ENCODE assay signal across 22 cellular contexts in the genomic region with DNA sequence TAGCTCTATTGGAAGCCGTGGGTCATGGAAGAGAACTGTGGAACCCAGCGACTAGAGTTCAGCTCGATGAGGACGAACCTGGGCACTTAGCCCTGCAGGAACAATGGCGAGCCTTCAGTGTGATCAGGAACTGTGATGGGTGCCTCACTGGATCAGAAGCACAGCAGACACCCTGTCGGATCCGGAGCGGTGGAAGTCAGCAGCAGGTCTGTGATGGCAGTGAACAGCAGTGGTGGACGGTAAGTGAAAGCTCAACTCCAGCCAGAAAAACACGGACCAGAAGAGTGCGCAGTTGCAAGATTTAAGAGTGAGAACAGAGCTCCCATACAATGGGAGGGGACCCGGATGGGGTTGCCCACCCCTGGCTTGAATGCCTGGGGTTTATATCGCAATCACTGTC.
"Had no signal": no experiment of that assay in that cellular context is flagged by ENCODE, and none has a peak within 500 bp of the region (broad histone marks: within the 10 kb centered on the region; RNA-seq: fewer than 3 reads in every experiment).

No MANE protein-coding gene starts in this region.

- DNase-seq: effector CD8-positive, alpha-beta T cell; effector memory CD8-positive, alpha-beta T cell; endodermal cell; erythroblast; esophagus squamous epithelium; foreskin fibroblast; foreskin melanocyte; gastrocnemius medialis; glutamatergic neuron; head of caudate nucleus; heart right ventricle; hippocampal formation; left cardiac atrium; left lung; left ventricle myocardium superior; lower lobe of right lung; mesenchymal stem cell; mucosa of descending colon; naive B cell had no signal

- H3K4me1 ChIP-seq: esophagus squamous epithelium, gastrocnemius medialis, heart right ventricle, left lung, lower lobe of right lung had no signal

- H3K9me3 ChIP-seq: esophagus squamous epithelium, gastrocnemius medialis, heart right ventricle, left lung, lower lobe of right lung, mucosa of descending colon had no signal

- H3K27ac ChIP-seq: coronary artery, epithelial cell of prostate, esophagus squamous epithelium, gastrocnemius medialis, heart right ventricle, left lung, lower lobe of right lung had no signal

- ATAC-seq: effector memory CD8-positive, alpha-beta T cell; esophagus mucosa; gastrocnemius medialis; heart right ventricle; left cardiac atrium; left lung; left ventricle myocardium superior; lower lobe of right lung; mucosa of descending colon had no signal

- H3K4me3 ChIP-seq: coronary artery, esophagus squamous epithelium, gastrocnemius medialis, heart right ventricle, left lung, lower lobe of right lung, mucosa of descending colon had no signal

- H3K36me3 ChIP-seq: esophagus squamous epithelium, gastrocnemius medialis, heart right ventricle, left lung, lower lobe of right lung had no signal

- H3K27me3 ChIP-seq: esophagus squamous epithelium, gastrocnemius medialis, heart right ventricle, left lung had no signal
